ENCODE assay signal across 24 cellular contexts in genomic region chr16:89738072-89738377, GRCh38. TPM values are rescaled to one million over a fixed set of nuclear protein-coding genes. Genes with fewer than 3 reads are reported as not detected.
DNase-seq lines count a peak whose midpoint lies in the region; ATAC-seq, FAIRE-seq and TF ChIP-seq lines count a peak whose summit lies in the region.
"Had no signal": no experiment of that assay in that cellular context is flagged by ENCODE, and none has a peak within 500 bp of the region (broad histone marks: within the 10 kb centered on the region; RNA-seq: fewer than 3 reads in every experiment).

No MANE protein-coding gene starts in this region.

- H3K4me2 ChIP-seq in GM12878 (ENCODE audit: control insufficient read depth, insufficient read depth) (no peak overlapping the region), PC-9 (no peak overlapping the region)

- no peaks in the 10 kb centered on the region for H3K27me3 Mint-ChIP-seq in activated CD4-positive, alpha-beta T cell treated with anti-CD3 and anti-CD28 coated beads, Interleukin-2, amount 10 ng/mL, durations not matched to agents 7 days and 5 days
- no peaks in the 10 kb centered on the region for H3K27me3 Mint-ChIP-seq in activated CD4-positive, alpha-beta T cell treated with anti-CD3 and anti-CD28 coated beads for 36 hours
- H3K27me3 Mint-ChIP-seq in natural killer cell treated with Interleukin-12 subunit alpha and Interleukin-12 subunit beta and Interleukin-15 and Interleukin-18, amount 100 ng/mL, for 72 hours, result no peaks in the 10 kb centered on the region
- H3K27me3 Mint-ChIP-seq: activated CD4-positive, alpha-beta T cell treated with anti-CD3 and anti-CD28 coated beads, Interleukin-2, amount 10 ng/mL, durations not matched to agents 24 days and 14 days; CD8-positive, alpha-beta memory T cell had no signal

- intact Hi-C loops in activated CD4-positive, alpha-beta T cell treated with anti-CD3 and anti-CD28 coated beads for 36 hours (cut with DNase I, micrococcal nuclease), result no loop called here
- intact Hi-C loops in GM12878 (cut with micrococcal nuclease; ENCODE audit: unreplicated experiment) (no loop called here), PC-9 (cut with micrococcal nuclease; ENCODE audit: unreplicated experiment) (no loop called here), colonic mucosa (cut with DNase I) (no loop called here)

- H4K20me1 ChIP-seq in GM12878 (ENCODE audit: control insufficient read depth, insufficient read depth), result no peaks in the 10 kb centered on the region
- H4K20me1 ChIP-seq in PC-9 (ENCODE audit: insufficient read depth), result peaks cover 11% of the 10 kb centered on the region; the same call in 1 of the 2 replicates

- no peaks in the 10 kb centered on the region for H3K9me3 Mint-ChIP-seq in activated CD4-positive, alpha-beta T cell treated with anti-CD3 and anti-CD28 coated beads, Interleukin-2, amount 10 ng/mL, durations not matched to agents 7 days and 5 days
- no peaks in the 10 kb centered on the region for H3K9me3 Mint-ChIP-seq in activated CD4-positive, alpha-beta T cell treated with anti-CD3 and anti-CD28 coated beads for 36 hours (ENCODE audit: low read depth)
- H3K9me3 Mint-ChIP-seq in natural killer cell treated with Interleukin-12 subunit alpha and Interleukin-12 subunit beta and Interleukin-15 and Interleukin-18, amount 100 ng/mL, for 72 hours, result no peaks in the 10 kb centered on the region
- H3K9me3 Mint-ChIP-seq: activated CD4-positive, alpha-beta T cell treated with anti-CD3 and anti-CD28 coated beads, Interleukin-2, amount 10 ng/mL, durations not matched to agents 24 days and 14 days; CD8-positive, alpha-beta memory T cell had no signal

- TF ChIP-seq POLR2A in NB4 (IDR thresholded peaks at IDR 0.05; ENCODE audit: extremely low read depth, insufficient read length) (no peak), GM12878 (IDR thresholded peaks at IDR 0.05; ENCODE audit: low read depth, low read length) (peak; percentile 33; the same call in 1 of the 2 replicates)

- ATAC-seq in activated CD4-positive, alpha-beta T cell treated with anti-CD3 and anti-CD28 coated beads for 36 hours, result no peak
- ATAC-seq in GM12878, result no peak
- ATAC-seq in natural killer cell treated with Interleukin-12 subunit alpha and Interleukin-12 subunit beta and Interleukin-15 and Interleukin-18, amount 100 ng/mL, for 72 hours, result peak in 1 of 2 donors; percentile 52
- ATAC-seq in HG02571 (IDR thresholded peaks at IDR 0.05; ENCODE audit: unreplicated experiment), result no peak
- ATAC-seq: Right ventricle myocardium inferior, SK-N-SH treated with all-trans-retinoic acid at 6 μM for 48 hours had no signal

- 91% methylated on average over 14 of the region's 14 CpGs for WGBS in GM12878 (ENCODE audit: insufficient coverage, insufficient replicate concordance, low lambda C conversion rate, missing lambda C conversion rate)

- POLR2A ChIA-PET in activated CD4-positive, alpha-beta T cell treated with anti-CD3 and anti-CD28 coated beads, Interleukin-2, amount 10 ng/mL, durations not matched to agents 7 days and 5 days (lab: Charles Lee), result no interaction called here
- POLR2A ChIA-PET in activated CD4-positive, alpha-beta T cell treated with anti-CD3 and anti-CD28 coated beads for 36 hours (lab: Charles Lee), result no interaction called here
- POLR2A ChIA-PET in GM12878 (lab: Charles Lee), result no interaction called here
- POLR2A ChIA-PET in PC-9 (lab: Charles Lee; ENCODE audit: unreplicated experiment), result no interaction called here

- H3F3A ChIP-seq in PC-9 (ENCODE audit: insufficient read depth, low read depth), result peaks cover 13% of the 10 kb centered on the region

- H2AFZ ChIP-seq in GM12878 (ENCODE audit: control insufficient read depth, low read depth, low read length) (no peak overlapping the region), PC-9 (no peak overlapping the region)

- no peak overlapping the region for H3K4me3 ChIP-seq in NB4 (ENCODE audit: low read depth, low read length)
- no peak overlapping the region for H3K4me3 ChIP-seq in GM12878
- no peak overlapping the region for H3K4me3 ChIP-seq in PC-9
- no peak overlapping the region for H3K4me3 ChIP-seq in colonic mucosa
- H3K4me3 ChIP-seq: stomach, thyroid gland had no signal

- no peak for FAIRE-seq in GM12878 (lab: Jason Lieb, UNC)
- FAIRE-seq: endometrium, frontal cortex, GM19239, H54 had no signal

- H3K27ac Mint-ChIP-seq in activated CD4-positive, alpha-beta T cell treated with anti-CD3 and anti-CD28 coated beads, Interleukin-2, amount 10 ng/mL, durations not matched to agents 7 days and 5 days, result peak overlapping the region; percentile 83
- H3K27ac Mint-ChIP-seq in activated CD4-positive, alpha-beta T cell treated with anti-CD3 and anti-CD28 coated beads for 36 hours, result no peak overlapping the region
- H3K27ac Mint-ChIP-seq in natural killer cell treated with Interleukin-12 subunit alpha and Interleukin-12 subunit beta and Interleukin-15 and Interleukin-18, amount 100 ng/mL, for 72 hours, result peak overlapping the region; percentile 71 to 79

- H3K4me1 ChIP-seq in GM12878 (ENCODE audit: control insufficient read depth, insufficient read depth, low read length) (peaks cover 3% of the 10 kb centered on the region; the same call in 1 of the 2 replicates), PC-9 (replicated peaks; ENCODE audit: insufficient read depth) (no peaks in the 10 kb centered on the region), colonic mucosa (no peaks in the 10 kb centered on the region)
- H3K4me1 ChIP-seq: stomach, thyroid gland had no signal

- H3K27ac ChIP-seq in GM12878 (ENCODE audit: control insufficient read depth, insufficient read depth) (no peak overlapping the region), PC-9 (no peak overlapping the region), colonic mucosa (no peak overlapping the region)
- H3K27ac ChIP-seq: stomach, thyroid gland, VCaP had no signal

- RAD21 ChIA-PET in GM12878 (lab: Charles Lee; ENCODE audit: unreplicated experiment), result no interaction called here

- BruUV-seq in GM12878 (replicated peaks; lab: Mats Ljungman, UMichigan) (no TSS peak), PC-9 (replicated peaks; lab: Mats Ljungman, UMichigan) (no TSS peak)

- no peaks in the 10 kb centered on the region for H3K9me2 ChIP-seq in PC-9 (ENCODE audit: insufficient read depth)

- CTCF ChIA-PET in activated CD4-positive, alpha-beta T cell treated with anti-CD3 and anti-CD28 coated beads, Interleukin-2, amount 10 ng/mL, durations not matched to agents 7 days and 5 days (lab: Charles Lee), result interaction anchor here (1.0 to 2.1 kb wide), 3 partner anchors 15 to 32 kb away, joined by 3 to 5 read pairs (median 5); no protein-coding TSS in a partner anchor
- CTCF ChIA-PET in activated CD4-positive, alpha-beta T cell treated with anti-CD3 and anti-CD28 coated beads for 36 hours (lab: Charles Lee), result interaction anchor here (2.3 to 2.8 kb wide), 2 partner anchors 33 to 122 kb away, joined by 7 to 9 read pairs; no protein-coding TSS in a partner anchor
- CTCF ChIA-PET in GM12878 (lab: Yijun Ruan, JAX), result interaction anchor here (1.1 to 1.4 kb wide), 2 partner anchors 32 to 122 kb away, joined by 3 read pairs; no protein-coding TSS in a partner anchor
- CTCF ChIA-PET in PC-9 (lab: Charles Lee), result no interaction called here

- H3K36me3 Mint-ChIP-seq in activated CD4-positive, alpha-beta T cell treated with anti-CD3 and anti-CD28 coated beads, Interleukin-2, amount 10 ng/mL, durations not matched to agents 7 days and 5 days (ENCODE audit: low read depth), result peaks cover 72% of the 10 kb centered on the region
- H3K36me3 Mint-ChIP-seq in activated CD4-positive, alpha-beta T cell treated with anti-CD3 and anti-CD28 coated beads for 36 hours (ENCODE audit: low read depth), result peaks cover 68% of the 10 kb centered on the region
- H3K36me3 Mint-ChIP-seq in natural killer cell treated with Interleukin-12 subunit alpha and Interleukin-12 subunit beta and Interleukin-15 and Interleukin-18, amount 100 ng/mL, for 72 hours, result no peaks in the 10 kb centered on the region

- TF ChIP-seq EP300 in GM12878 (IDR thresholded peaks at IDR 0.05; ENCODE audit: borderline replicate concordance in 1 of 2, control insufficient read depth in 1 of 2, low read depth in 2 of 2, low read length in 2 of 2), result no peak

- in situ Hi-C loops in GM12878 (cut with MboI), result no loop called here

- no peaks in the 10 kb centered on the region for H3K27me3 ChIP-seq in GM12878 (replicated peaks in 1 of 2; ENCODE audit: control insufficient read depth in 2 of 2, insufficient read depth in 2 of 2, low read length in 1 of 2)
- H3K27me3 ChIP-seq in PC-9 (ENCODE audit: insufficient read depth, low read depth), result no peaks in the 10 kb centered on the region
- no peaks in the 10 kb centered on the region for H3K27me3 ChIP-seq in colonic mucosa
- H3K27me3 ChIP-seq: stomach, thyroid gland had no signal

- no peak overlapping the region for H3K4me3 Mint-ChIP-seq in activated CD4-positive, alpha-beta T cell treated with anti-CD3 and anti-CD28 coated beads, Interleukin-2, amount 10 ng/mL, durations not matched to agents 7 days and 5 days
- H3K4me3 Mint-ChIP-seq in activated CD4-positive, alpha-beta T cell treated with anti-CD3 and anti-CD28 coated beads for 36 hours, result no peak overlapping the region
- peak overlapping the region; percentile 47 for H3K4me3 Mint-ChIP-seq in natural killer cell treated with Interleukin-12 subunit alpha and Interleukin-12 subunit beta and Interleukin-15 and Interleukin-18, amount 100 ng/mL, for 72 hours

- no peaks in the 10 kb centered on the region for H3K79me2 ChIP-seq in GM12878 (ENCODE audit: control insufficient read depth, insufficient read depth, low read length)
- no peaks in the 10 kb centered on the region for H3K79me2 ChIP-seq in PC-9 (ENCODE audit: low read depth)

- SMC1A ChIA-PET in GM12878 (lab: Charles Lee; ENCODE audit: uncharacterized antibody, unreplicated experiment), result no interaction called here

- peaks cover 46% of the 10 kb centered on the region for H3K4me1 Mint-ChIP-seq in activated CD4-positive, alpha-beta T cell treated with anti-CD3 and anti-CD28 coated beads, Interleukin-2, amount 10 ng/mL, durations not matched to agents 7 days and 5 days
- H3K4me1 Mint-ChIP-seq in activated CD4-positive, alpha-beta T cell treated with anti-CD3 and anti-CD28 coated beads for 36 hours, result peaks cover 20% of the 10 kb centered on the region
- peaks cover 14 to 30% of the 10 kb centered on the region in 2 donors for H3K4me1 Mint-ChIP-seq in natural killer cell treated with Interleukin-12 subunit alpha and Interleukin-12 subunit beta and Interleukin-15 and Interleukin-18, amount 100 ng/mL, for 72 hours (ENCODE audit: low read depth in 2 of 2)

- TF ChIP-seq RAD21 in GM12878 (IDR thresholded peaks at IDR 0.05; ENCODE audit: insufficient read depth, low read depth, low read length), result no peak

- H3K36me3 ChIP-seq in GM12878 (ENCODE audit: control insufficient read depth in 2 of 2, insufficient read depth in 2 of 2, low read length in 1 of 2), result peaks cover 43 to 44% of the 10 kb centered on the region in 2 experiments
- peaks cover 12% of the 10 kb centered on the region; the same call in 1 of the 2 replicates for H3K36me3 ChIP-seq in PC-9 (ENCODE audit: low read depth)
- peaks cover 34% of the 10 kb centered on the region for H3K36me3 ChIP-seq in colonic mucosa

- no peak for DNase-seq in activated CD4-positive, alpha-beta T cell treated with anti-CD3 and anti-CD28 coated beads, Interleukin-2, amount 10 ng/mL, durations not matched to agents 7 days and 5 days
- DNase-seq in activated CD4-positive, alpha-beta T cell treated with anti-CD3 and anti-CD28 coated beads for 36 hours, result no peak
- DNase-seq in NB4 (ENCODE audit: low read depth) (peak; percentile 14), GM12878 (ENCODE audit: low read depth, low spot score) (no peak), PC-9 (no peak), colonic mucosa (no peak)
- DNase-seq in natural killer cell treated with Interleukin-12 subunit alpha and Interleukin-12 subunit beta and Interleukin-15 and Interleukin-18, amount 100 ng/mL, for 72 hours (ENCODE audit: low spot score), result no peak
- DNase-seq: 8988T, mesendoderm, NCI-H446, NCI-H82, occipital lobe, stomach, thyroid gland had no signal

- TF ChIP-seq CTCF in NB4 (IDR thresholded peaks at IDR 0.05; ENCODE audit: low read depth, low read length) (no peak), GM12878 (IDR thresholded peaks at IDR 0.05 in 2 of 3, conservative IDR thresholded peaks at IDR 0.05 in 1 of 3; ENCODE audit: control insufficient read depth in 2 of 3, extremely low read depth in 1 of 3, insufficient read depth in 1 of 3, low read depth in 3 of 3, low read length in 3 of 3) (no peak), PC-9 (conservative IDR thresholded peaks at IDR 0.05) (no peak), colonic mucosa (IDR thresholded peaks at IDR 0.05) (no peak)

- H3K9ac ChIP-seq in GM12878 (ENCODE audit: control insufficient read depth, insufficient read depth, low read length), result no peak overlapping the region
- H3K9ac ChIP-seq in colonic mucosa (ENCODE audit: low read depth in 2 of 2, low read length in 2 of 2), result no peak overlapping the region

- H3K9me3 ChIP-seq in GM12878 (replicated peaks; ENCODE audit: control insufficient read depth, insufficient read depth, low read length) (no peaks in the 10 kb centered on the region; the same call in 2 of the 3 replicates), PC-9 (ENCODE audit: insufficient read depth, low read depth) (no peaks in the 10 kb centered on the region), colonic mucosa (no peaks in the 10 kb centered on the region)
- H3K9me3 ChIP-seq: stomach, thyroid gland had no signal

RNA-seq across cellular contexts. Expression of gene ZNF276, which starts 16.7 kb away (rescaled TPM):
- total RNA-seq in activated CD4-positive, alpha-beta T cell treated with anti-CD3 and anti-CD28 coated beads, Interleukin-2, amount 10 ng/mL, durations not matched to agents 7 days and 5 days, result 10 to 100 TPM; 79.5 to 96.5 TPM
- total RNA-seq in activated CD4-positive, alpha-beta T cell treated with anti-CD3 and anti-CD28 coated beads for 36 hours, result 10 to 100 TPM; 21.3 to 24.8 TPM
- 46.3 and 58.8 TPM in 2 replicates for total RNA-seq in GM12878 (2013; cell fraction: nucleolus; rRNA removed)
- total RNA-seq in GM12878 (2014; rRNA removed), result 14.2 and 15.5 TPM in 2 replicates
- 6.8 and 11.6 TPM in 2 replicates for total RNA-seq in GM12878 (2014; rRNA removed; fragmentation: Illumina TruSeq; extraction: Trizol)
- total RNA-seq in GM12878 (2021), result 18.5 and 22.3 TPM in 2 replicates
- 6.4 TPM for polyA plus RNA-seq in GM12878 (2011; ENCODE audit: low read depth)
- polyA plus RNA-seq in GM12878 (2011; rRNA removed), result 6.0 and 9.4 TPM in 2 replicates
- 10.4 and 17.5 TPM in 2 replicates for polyA plus RNA-seq in GM12878 (2011; cell fraction: cytosol; rRNA removed)
- polyA plus RNA-seq in GM12878 (2011; cell fraction: nucleus; rRNA removed), result 113 and 164 TPM in 2 replicates
- 17.1 and 19.2 TPM in 2 replicates for polyA plus RNA-seq in GM12878 (2012)
- polyA plus RNA-seq in GM12878 (2014; fragmentation: Illumina TruSeq; extraction: Trizol), result 5.9 and 10.3 TPM in 2 replicates
- under 1 TPM; 0.27 to 0.93 TPM for polyA plus RNA-seq in GM12878 (2014; fragmentation: Nextera tagmentation; extraction: Ambion mirVana)
- 22.7 and 27.1 TPM in 2 replicates for polyA plus RNA-seq in GM12878 (2014; rRNA removed)
- 1 to 10 TPM; 8.0 TPM for polyA plus RNA-seq in GM12878 (2016; fragmentation: Nextera tagmentation; extraction: Ambion mirVana)
- polyA minus RNA-seq in GM12878 (2011; rRNA and poly(A)+ RNA removed), result 6.9 and 11.5 TPM in 2 replicates
- 3.3 and 5.6 TPM in 2 replicates for polyA minus RNA-seq in GM12878 (2011; cell fraction: cytosol; rRNA and poly(A)+ RNA removed)
- polyA minus RNA-seq in GM12878 (2011; cell fraction: nucleus; rRNA and poly(A)+ RNA removed), result 10.9 and 17.5 TPM in 2 replicates
- 10 to 100 TPM; 36.0 to 72.1 TPM for total RNA-seq in natural killer cell treated with Interleukin-12 subunit alpha and Interleukin-12 subunit beta and Interleukin-15 and Interleukin-18, amount 100 ng/mL, for 72 hours
- total RNA-seq in PC-9 (2021), result 28.8 and 32.0 TPM in 2 replicates
- 10 to 100 TPM; 19.2 to 30.6 TPM for total RNA-seq in colonic mucosa

RNA-seq across cellular contexts. Expression of gene VPS9D1, which starts 17.3 kb away (rescaled TPM):
- 10 to 100 TPM; 10.8 to 13.4 TPM for total RNA-seq in activated CD4-positive, alpha-beta T cell treated with anti-CD3 and anti-CD28 coated beads, Interleukin-2, amount 10 ng/mL, durations not matched to agents 7 days and 5 days
- 1 to 10 TPM; 2.0 to 2.6 TPM for total RNA-seq in activated CD4-positive, alpha-beta T cell treated with anti-CD3 and anti-CD28 coated beads for 36 hours
- 1.4 and 1.6 TPM in 2 replicates for total RNA-seq in GM12878 (2013; cell fraction: nucleolus; rRNA removed)
- total RNA-seq in GM12878 (2014; rRNA removed) (1.2 and 1.4 TPM in 2 replicates), GM12878 (2014; rRNA removed; fragmentation: Illumina TruSeq; extraction: Trizol) (0.64 and 1.0 TPM in 2 replicates), GM12878 (2021) (2.7 and 3.0 TPM in 2 replicates), PC-9 (2021) (15.2 and 20.4 TPM in 2 replicates), colonic mucosa (10 to 100 TPM; 11.9 to 12.7 TPM)
- 1.1 TPM for polyA plus RNA-seq in GM12878 (2011; ENCODE audit: low read depth)
- polyA plus RNA-seq in GM12878 (2011; rRNA removed) (0.35 and 0.65 TPM in 2 replicates), GM12878 (2014; fragmentation: Illumina TruSeq; extraction: Trizol) (0.06 and 1.0 TPM in 2 replicates), GM12878 (2014; fragmentation: Nextera tagmentation; extraction: Ambion mirVana) (1 to 10 TPM in 1 of 2 experiments, under 1 TPM in 1; 0.85 to 1.1 TPM), GM12878 (2014; rRNA removed) (2.8 and 4.2 TPM in 2 replicates), GM12878 (2016; fragmentation: Nextera tagmentation; extraction: Ambion mirVana) (1 to 10 TPM; 1.0 to 1.5 TPM)
- 0.94 and 1.7 TPM in 2 replicates for polyA plus RNA-seq in GM12878 (2011; cell fraction: cytosol; rRNA removed)
- 6.4 and 8.4 TPM in 2 replicates for polyA plus RNA-seq in GM12878 (2011; cell fraction: nucleus; rRNA removed)
- 3.2 and 3.3 TPM in 2 replicates for polyA plus RNA-seq in GM12878 (2012)
- polyA minus RNA-seq in GM12878 (2011; rRNA and poly(A)+ RNA removed), result 0.51 and 0.82 TPM in 2 replicates
- 0.83 and 1.3 TPM in 2 replicates for polyA minus RNA-seq in GM12878 (2011; cell fraction: cytosol; rRNA and poly(A)+ RNA removed)
- 0.48 and 1.4 TPM in 2 replicates for polyA minus RNA-seq in GM12878 (2011; cell fraction: nucleus; rRNA and poly(A)+ RNA removed)
- total RNA-seq in natural killer cell treated with Interleukin-12 subunit alpha and Interleukin-12 subunit beta and Interleukin-15 and Interleukin-18, amount 100 ng/mL, for 72 hours, result 10 to 100 TPM in 1 of 2 donors, 1 to 10 TPM in 1; 9.0 to 11.0 TPM

RNA-seq across cellular contexts. Expression of gene SPATA2L, which starts 36.5 kb away (rescaled TPM):
- 1 to 10 TPM; 5.3 to 8.0 TPM for total RNA-seq in activated CD4-positive, alpha-beta T cell treated with anti-CD3 and anti-CD28 coated beads, Interleukin-2, amount 10 ng/mL, durations not matched to agents 7 days and 5 days
- 1 to 10 TPM; 4.9 to 6.5 TPM for total RNA-seq in activated CD4-positive, alpha-beta T cell treated with anti-CD3 and anti-CD28 coated beads for 36 hours
- 13.1 and 19.3 TPM in 2 replicates for total RNA-seq in GM12878 (2013; cell fraction: nucleolus; rRNA removed)
- total RNA-seq in GM12878 (2014; rRNA removed), result 4.9 and 6.9 TPM in 2 replicates
- total RNA-seq in GM12878 (2014; rRNA removed; fragmentation: Illumina TruSeq; extraction: Trizol), result 0.78 and 1.0 TPM in 2 replicates
- 6.9 and 7.8 TPM in 2 replicates for total RNA-seq in GM12878 (2021)
- 0.71 TPM for polyA plus RNA-seq in GM12878 (2011; ENCODE audit: low read depth)
- polyA plus RNA-seq in GM12878 (2011; rRNA removed), result 1.2 and 2.3 TPM in 2 replicates
- 4.6 and 6.8 TPM in 2 replicates for polyA plus RNA-seq in GM12878 (2011; cell fraction: cytosol; rRNA removed)
- polyA plus RNA-seq in GM12878 (2011; cell fraction: nucleus; rRNA removed), result 12.6 and 15.8 TPM in 2 replicates
- 5.0 and 6.2 TPM in 2 replicates for polyA plus RNA-seq in GM12878 (2012)
- 0.24 TPM in 1 of 2 replicates, not detected in the other for polyA plus RNA-seq in GM12878 (2014; fragmentation: Illumina TruSeq; extraction: Trizol)
- polyA plus RNA-seq in GM12878 (2014; fragmentation: Nextera tagmentation; extraction: Ambion mirVana), result under 1 TPM in 1 of 2 experiments, not detected in 1; 0.20 TPM
- polyA plus RNA-seq in GM12878 (2014; rRNA removed), result 4.7 and 6.0 TPM in 2 replicates
- 1 to 10 TPM; 3.9 to 5.9 TPM for polyA plus RNA-seq in GM12878 (2016; fragmentation: Nextera tagmentation; extraction: Ambion mirVana)
- polyA minus RNA-seq in GM12878 (2011; rRNA and poly(A)+ RNA removed), result 0.73 and 3.6 TPM in 2 replicates
- polyA minus RNA-seq in GM12878 (2011; cell fraction: cytosol; rRNA and poly(A)+ RNA removed), result 3.3 and 3.7 TPM in 2 replicates
- polyA minus RNA-seq in GM12878 (2011; cell fraction: nucleus; rRNA and poly(A)+ RNA removed), result 4.5 and 8.3 TPM in 2 replicates
- 1 to 10 TPM; 6.8 to 8.4 TPM for total RNA-seq in natural killer cell treated with Interleukin-12 subunit alpha and Interleukin-12 subunit beta and Interleukin-15 and Interleukin-18, amount 100 ng/mL, for 72 hours
- 15.3 and 23.8 TPM in 2 replicates for total RNA-seq in PC-9 (2021)
- total RNA-seq in colonic mucosa, result 10 to 100 TPM; 17.8 to 18.4 TPM

RNA-seq across cellular contexts. Expression of gene CDK10, which starts 51.5 kb away (rescaled TPM):
- total RNA-seq in activated CD4-positive, alpha-beta T cell treated with anti-CD3 and anti-CD28 coated beads, Interleukin-2, amount 10 ng/mL, durations not matched to agents 7 days and 5 days, result 10 to 100 TPM; 83.1 to 96.8 TPM
- total RNA-seq in activated CD4-positive, alpha-beta T cell treated with anti-CD3 and anti-CD28 coated beads for 36 hours, result 10 to 100 TPM; 78.1 to 89.8 TPM
- 80.3 and 89.1 TPM in 2 replicates for total RNA-seq in GM12878 (2013; cell fraction: nucleolus; rRNA removed)
- total RNA-seq in GM12878 (2014; rRNA removed) (31.8 and 41.9 TPM in 2 replicates), GM12878 (2014; rRNA removed; fragmentation: Illumina TruSeq; extraction: Trizol) (20.8 and 23.5 TPM in 2 replicates), GM12878 (2021) (45.3 and 58.7 TPM in 2 replicates), PC-9 (2021) (76.6 and 110 TPM in 2 replicates), colonic mucosa (100 to 1,000 TPM in 1 of 2 donors, 10 to 100 TPM in 1; 72.2 to 136 TPM)
- polyA plus RNA-seq in GM12878 (2011; ENCODE audit: low read depth), result 15.0 TPM
- polyA plus RNA-seq in GM12878 (2011; rRNA removed) (22.1 and 30.1 TPM in 2 replicates), GM12878 (2014; fragmentation: Illumina TruSeq; extraction: Trizol) (12.1 and 26.5 TPM in 2 replicates), GM12878 (2014; fragmentation: Nextera tagmentation; extraction: Ambion mirVana) (1 to 10 TPM; 1.5 to 2.5 TPM), GM12878 (2014; rRNA removed) (56.8 and 58.6 TPM in 2 replicates), GM12878 (2016; fragmentation: Nextera tagmentation; extraction: Ambion mirVana) (10 to 100 TPM; 54.1 to 55.6 TPM)
- polyA plus RNA-seq in GM12878 (2011; cell fraction: cytosol; rRNA removed), result 29.8 and 38.2 TPM in 2 replicates
- polyA plus RNA-seq in GM12878 (2011; cell fraction: nucleus; rRNA removed), result 306 and 334 TPM in 2 replicates
- polyA plus RNA-seq in GM12878 (2012), result 38.8 and 67.0 TPM in 2 replicates
- polyA minus RNA-seq in GM12878 (2011; rRNA and poly(A)+ RNA removed), result 15.4 and 20.6 TPM in 2 replicates
- polyA minus RNA-seq in GM12878 (2011; cell fraction: cytosol; rRNA and poly(A)+ RNA removed), result 6.1 and 9.0 TPM in 2 replicates
- 22.2 and 33.6 TPM in 2 replicates for polyA minus RNA-seq in GM12878 (2011; cell fraction: nucleus; rRNA and poly(A)+ RNA removed)
- 100 to 1,000 TPM in 1 of 2 donors, 10 to 100 TPM in 1; 60.8 to 115 TPM for total RNA-seq in natural killer cell treated with Interleukin-12 subunit alpha and Interleukin-12 subunit beta and Interleukin-15 and Interleukin-18, amount 100 ng/mL, for 72 hours
